Comparison of ENCODE assay signal across 33 cellular contexts in genomic region chr14:97143011-97143410, GRCh38.
A peak's percentile ranks its signal among the peaks of the same experiment; 100 is the strongest.
DNase-seq lines count a peak whose midpoint lies in the region; ATAC-seq and TF ChIP-seq lines count a peak whose summit lies in the region.
"Had no signal": no experiment of that assay in that cellular context is flagged by ENCODE, and none has a peak within 500 bp of the region (broad histone marks: within the 10 kb centered on the region; RNA-seq: fewer than 3 reads in every experiment).

No MANE protein-coding gene starts in this region.

- H2AFZ ChIP-seq in SK-N-SH (ENCODE audit: low read depth) (no peak overlapping the region), GM23338 (no peak overlapping the region)

- 13% methylated on average over 1 of the region's 1 CpG for WGBS in SK-N-SH (ENCODE audit: low lambda C conversion rate)

- H3F3A ChIP-seq in SK-N-SH (replicated peaks; ENCODE audit: insufficient read depth) (no peaks in the 10 kb centered on the region), GM23338 (replicated peaks; ENCODE audit: low read depth) (no peaks in the 10 kb centered on the region)

- no peak for ATAC-seq in SK-N-SH treated with all-trans-retinoic acid at 6 μM for 48 hours
- no peak for ATAC-seq in GM23338
- ATAC-seq: A549; CD8-positive, alpha-beta T cell had no signal

- H3K27ac ChIP-seq in SK-N-SH (ENCODE audit: low read depth in 2 of 2, low read length in 1 of 2) (no peak overlapping the region), HEK293 (ENCODE audit: extremely low read depth, low read depth, low read length) (no peak overlapping the region), caudate nucleus (ENCODE audit: low read depth, low read length) (peak overlapping the region; percentile 31), GM23338 (ENCODE audit: low read depth) (no peak overlapping the region)
- H3K27ac ChIP-seq: 22Rv1; A549; BLaER1; BLaER1 treated with 17β-estradiol and CSF1 and Interleukin-3, amounts not matched to agents 10 nM and 100 nM; C4-2B had no signal

- H3K36me3 ChIP-seq in SK-N-SH (replicated peaks in 1 of 2; ENCODE audit: control insufficient read depth in 1 of 2, insufficient read depth in 2 of 2, low read length in 1 of 2) (no peaks in the 10 kb centered on the region), HEK293 (ENCODE audit: control insufficient read depth in 2 of 2, insufficient read depth in 1 of 2, low read length in 2 of 2) (no peaks in the 10 kb centered on the region), GM23338 (ENCODE audit: insufficient read depth) (no peaks in the 10 kb centered on the region)
- H3K36me3 ChIP-seq: BE2C; BLaER1; BLaER1 treated with 17β-estradiol and CSF1 and Interleukin-3, amounts not matched to agents 10 nM and 100 nM had no signal

- H3K27me3 ChIP-seq in SK-N-SH (ENCODE audit: insufficient read depth) (no peaks in the 10 kb centered on the region), GM23338 (ENCODE audit: insufficient read depth) (no peaks in the 10 kb centered on the region)
- H3K27me3 ChIP-seq: BE2C; BLaER1; BLaER1 treated with 17β-estradiol and CSF1 and Interleukin-3, amounts not matched to agents 10 nM and 100 nM had no signal

- H4K20me1 ChIP-seq in SK-N-SH (ENCODE audit: insufficient read depth) (no peaks in the 10 kb centered on the region), GM23338 (replicated peaks; ENCODE audit: insufficient read depth) (no peaks in the 10 kb centered on the region)
- H4K20me1 ChIP-seq: BLaER1; BLaER1 treated with 17β-estradiol and CSF1 and Interleukin-3, amounts not matched to agents 10 nM and 100 nM had no signal

- no peak for TF ChIP-seq EP300 in SK-N-SH (IDR thresholded peaks at IDR 0.05; ENCODE audit: borderline replicate concordance in 1 of 2, low read depth in 1 of 2, low read length in 1 of 2)

- H3K27ac Mint-ChIP-seq in GM23338: no peak overlapping the region
- H3K27ac Mint-ChIP-seq: B cell; CD14-positive monocyte; CD4-positive, alpha-beta memory T cell; CD4-positive, alpha-beta T cell; CD4-positive, CD25-positive, alpha-beta regulatory T cell; CD8-positive, alpha-beta memory T cell; CD8-positive, alpha-beta T cell had no signal

- H3K4me3 Mint-ChIP-seq in GM23338: no peak overlapping the region
- H3K4me3 Mint-ChIP-seq: B cell; CD14-positive monocyte; CD4-positive, alpha-beta memory T cell; CD4-positive, alpha-beta T cell; CD4-positive, CD25-positive, alpha-beta regulatory T cell; CD8-positive, alpha-beta memory T cell; CD8-positive, alpha-beta T cell had no signal

- H3K4me3 ChIP-seq in SK-N-SH (ENCODE audit: low read depth in 2 of 2, low read length in 1 of 2): no peak overlapping the region
- no peak overlapping the region for H3K4me3 ChIP-seq in HEK293 (ENCODE audit: low read depth, low read length)
- H3K4me3 ChIP-seq in GM23338: no peak overlapping the region
- H3K4me3 ChIP-seq: A549; BLaER1; BLaER1 treated with 17β-estradiol and CSF1 and Interleukin-3, amounts not matched to agents 10 nM and 100 nM had no signal

- H3K4me2 ChIP-seq in SK-N-SH (no peak overlapping the region), GM23338 (no peak overlapping the region)
- H3K4me2 ChIP-seq: A549; BLaER1; BLaER1 treated with 17β-estradiol and CSF1 and Interleukin-3, amounts not matched to agents 10 nM and 100 nM had no signal

- no peak overlapping the region for H3K9ac ChIP-seq in SK-N-SH
- H3K9ac ChIP-seq: BLaER1; BLaER1 treated with 17β-estradiol and CSF1 and Interleukin-3, amounts not matched to agents 10 nM and 100 nM had no signal

- no peaks in the 10 kb centered on the region for H3K4me1 Mint-ChIP-seq in GM23338
- H3K4me1 Mint-ChIP-seq: B cell; CD4-positive, CD25-positive, alpha-beta regulatory T cell had no signal

- CTCF ChIA-PET in SK-N-SH (lab: Yijun Ruan, JAX): no interaction called here
- CTCF ChIA-PET in HEK293 (lab: Yijun Ruan, JAX): no interaction called here

- H3K36me3 Mint-ChIP-seq in GM23338 (ENCODE audit: low read depth): no peaks in the 10 kb centered on the region
- H3K36me3 Mint-ChIP-seq: CD14-positive monocyte; CD4-positive, alpha-beta memory T cell; CD8-positive, alpha-beta memory T cell; CD8-positive, alpha-beta T cell had no signal

- no peaks in the 10 kb centered on the region for H3K9me2 ChIP-seq in SK-N-SH
- H3K9me2 ChIP-seq in GM23338 (ENCODE audit: insufficient read depth): no peaks in the 10 kb centered on the region

- TF ChIP-seq RAD21 in SK-N-SH (IDR thresholded peaks at IDR 0.05; ENCODE audit: low read length): no peak

- no peaks in the 10 kb centered on the region; a peak in 1 of 4 replicates for H3K4me1 ChIP-seq in SK-N-SH (ENCODE audit: control insufficient read depth in 1 of 2, insufficient read depth in 2 of 2, low read depth in 1 of 2, low read length in 1 of 2)
- no peaks in the 10 kb centered on the region for H3K4me1 ChIP-seq in HEK293 (ENCODE audit: control insufficient read depth, insufficient read depth, low read length)
- no peaks in the 10 kb centered on the region for H3K4me1 ChIP-seq in GM23338 (ENCODE audit: insufficient read depth)
- H3K4me1 ChIP-seq: A549, BE2C, Caco-2 had no signal

- TF ChIP-seq CTCF in SK-N-SH (IDR thresholded peaks at IDR 0.05): no peak
- no peak for TF ChIP-seq CTCF in HEK293 (tag by site-specific recombination; IDR thresholded peaks at IDR 0.05)
- TF ChIP-seq CTCF in GM23338 (conservative IDR thresholded peaks at IDR 0.05; ENCODE audit: low read depth in 2 of 2): no peak

- H3K27me3 Mint-ChIP-seq in GM23338 (ENCODE audit: insufficient read depth, low read depth, poor library complexity): peaks cover 4% of the 10 kb centered on the region
- H3K27me3 Mint-ChIP-seq: CD4-positive, alpha-beta T cell had no signal

- no peaks in the 10 kb centered on the region for H3K79me2 ChIP-seq in SK-N-SH (ENCODE audit: insufficient read depth)
- H3K79me2 ChIP-seq in GM23338 (replicated peaks; ENCODE audit: insufficient read depth): no peaks in the 10 kb centered on the region

- no peaks in the 10 kb centered on the region for H3K9me3 Mint-ChIP-seq in GM23338
- H3K9me3 Mint-ChIP-seq: CD4-positive, alpha-beta memory T cell; CD4-positive, alpha-beta T cell; CD4-positive, CD25-positive, alpha-beta regulatory T cell; CD8-positive, alpha-beta memory T cell; CD8-positive, alpha-beta T cell had no signal

- POLR2A ChIA-PET in SK-N-SH (lab: Yijun Ruan, JAX): no interaction called here
- POLR2A ChIA-PET in HEK293 (lab: Yijun Ruan, JAX): no interaction called here

- DNase-seq in SK-N-SH: no peak
- no peak for DNase-seq in caudate nucleus (lab: John Stamatoyannopoulos, UW)
- no peak for DNase-seq in GM23338 (ENCODE audit: low spot score)
- no peak for DNase-seq in NCI-H187 treated with DMSO at 0.1 percent for 48 hours (lab: John Stamatoyannopoulos, UW)
- DNase-seq: 8988T; ACHN; AML-193; BE2C; C1 segment of cervical spinal cord; Caco-2; Calu3; CD4-positive, alpha-beta memory T cell; CD4-positive, alpha-beta T cell; CD4-positive, CD25-positive, alpha-beta regulatory T cell; CD8-positive, alpha-beta memory T cell; CD8-positive, alpha-beta T cell; COR-L47; DMS 273 treated with DMSO at 0.1 percent for 48 hours; DMS153; DMS53; DMS79; DMS79 treated with DMSO at 0.1 percent for 48 hours; DND-41; EL had no signal

- no peaks in the 10 kb centered on the region for H3K9me3 ChIP-seq in SK-N-SH
- no peaks in the 10 kb centered on the region for H3K9me3 ChIP-seq in HEK293 (ENCODE audit: control insufficient read depth, insufficient read depth, low read depth, low read length)
- H3K9me3 ChIP-seq: A549; BE2C; BLaER1; BLaER1 treated with 17β-estradiol and CSF1 and Interleukin-3, amounts not matched to agents 10 nM and 100 nM; Caco-2 had no signal

TF ChIP-seq in SK-N-SH treated with all-trans-retinoic acid at 6 μM for 48 hours, 23 proteins besides CTCF, POLR2A, EP300 and RAD21:
- TF ChIP-seq ZFP3 (CRISPR knock-in tag; IDR thresholded peaks at IDR 0.05): peak; percentile 85
- TF ChIP-seq BACH2 (CRISPR knock-in tag; IDR thresholded peaks at IDR 0.05; ENCODE audit: borderline replicate concordance): no peak

TF ChIP-seq in SK-N-SH, 30 proteins besides CTCF, POLR2A, EP300 and RAD21 (continues in another document):
- TF ChIP-seq FOXM1 (IDR thresholded peaks at IDR 0.05; ENCODE audit: low read depth) (no peak), ELF1 (IDR thresholded peaks at IDR 0.05) (no peak), SIN3A (IDR thresholded peaks at IDR 0.05; ENCODE audit: borderline replicate concordance, low read depth, low read length) (no peak), RFX5 (IDR thresholded peaks at IDR 0.05; ENCODE audit: low read length) (no peak), GABPA (IDR thresholded peaks at IDR 0.05; ENCODE audit: low read depth) (no peak), NFIC (IDR thresholded peaks at IDR 0.05; ENCODE audit: borderline replicate concordance) (no peak), TCF12 (IDR thresholded peaks at IDR 0.05) (no peak)

TF ChIP-seq in GM23338, 12 proteins besides CTCF, POLR2A, EP300 and RAD21 (continues in another document):
- no peak for TF ChIP-seq NANOG (IDR thresholded peaks at IDR 0.05; ENCODE audit: borderline replicate concordance)
- TF ChIP-seq STAT1 (IDR thresholded peaks at IDR 0.05; ENCODE audit: unreplicated experiment): no peak
- no peak for TF ChIP-seq CREB1 (CRISPR knock-in tag; IDR thresholded peaks at IDR 0.05; ENCODE audit: low read depth)
- no peak for TF ChIP-seq JUNB (IDR thresholded peaks at IDR 0.05; ENCODE audit: unreplicated experiment)
- no peak for TF ChIP-seq EZH2phosphoT487 (IDR thresholded peaks at IDR 0.05; ENCODE audit: unreplicated experiment)
- no peak for TF ChIP-seq ETS1 (IDR thresholded peaks at IDR 0.05)
- TF ChIP-seq POLR2AphosphoS5 (IDR thresholded peaks at IDR 0.05; ENCODE audit: low read depth): no peak
